8 cellular contexts compared by ENCODE assay signal in the genomic region with DNA sequence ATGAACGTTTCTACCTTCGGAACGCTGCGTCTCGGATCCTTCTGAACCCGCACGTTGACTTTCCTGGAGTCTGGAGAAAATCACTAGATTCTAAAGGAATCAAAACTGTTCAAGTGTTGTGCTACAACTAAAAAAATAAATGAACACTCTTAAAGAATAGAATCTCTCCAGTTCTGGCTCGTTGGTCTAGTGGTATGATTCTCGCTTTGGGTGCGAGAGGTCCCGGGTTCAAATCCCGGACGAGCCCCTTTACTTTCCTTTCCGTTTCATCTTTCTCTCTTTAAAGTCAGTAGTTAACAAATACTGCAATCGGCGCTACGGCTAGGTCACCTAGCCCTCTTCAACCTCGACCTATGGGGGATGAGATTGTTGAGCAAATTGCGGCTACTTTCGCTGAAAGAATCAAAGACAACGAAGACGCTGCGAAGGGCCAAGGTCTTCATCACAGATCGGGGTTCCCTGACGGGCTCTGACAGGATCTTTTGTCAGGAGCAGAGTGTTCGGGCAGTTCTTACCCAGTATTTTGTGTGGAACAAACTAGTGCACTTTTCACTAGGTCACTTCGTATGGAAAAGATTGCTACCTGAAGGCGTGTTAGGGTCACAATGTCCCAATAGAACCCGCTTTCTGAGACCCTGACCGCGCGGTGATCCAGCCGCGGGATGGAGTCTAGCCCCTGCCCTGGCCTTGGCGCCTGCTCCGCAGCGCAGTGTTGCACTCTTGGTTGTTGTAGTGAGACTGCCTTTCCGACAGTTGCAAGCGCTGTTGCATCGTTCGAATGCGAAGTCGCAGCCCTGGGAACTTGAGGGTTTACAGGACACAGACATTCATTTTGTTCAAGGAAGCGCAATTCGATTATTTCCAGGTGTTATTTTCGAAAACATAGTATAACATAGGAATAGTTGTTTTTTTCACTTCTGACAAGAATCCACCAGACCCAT.
DNase-seq lines count a peak whose midpoint lies in the region; ATAC-seq and TF ChIP-seq lines count a peak whose summit lies in the region.

No MANE protein-coding gene starts in this region.

- H3K36me3 ChIP-seq in WERI-Rb-1: no peaks in the 10 kb centered on the region

- H3K4me3 ChIP-seq in WERI-Rb-1 (ENCODE audit: low read depth, low read length): no peak overlapping the region

- TF ChIP-seq CTCF in GM13977 (IDR thresholded peaks at IDR 0.05; ENCODE audit: extremely low read depth, insufficient read depth, missing control alignments) (no peak), WERI-Rb-1 (IDR thresholded peaks at IDR 0.05; ENCODE audit: low read depth, low read length) (no peak)

- peak; percentile 79 for DNase-seq in GM13977 (ENCODE audit: low spot score)
- DNase-seq in NCI-H2171 (lab: John Stamatoyannopoulos, UW): peak; percentile 67
- DNase-seq in ecto neural progenitor cell (ENCODE audit: low spot score): peak; percentile 80
- DNase-seq in medulla oblongata (ENCODE audit: extremely low spot score): peak; percentile 58
- DNase-seq in stimulated activated CD8-positive, alpha-beta memory T cell treated with anti-CD3 and anti-CD28 coated beads, Interleukin-4, amount 100 ng/mL, for 48 hours: peak; percentile 83
- DNase-seq in WERI-Rb-1: no peak

- ATAC-seq in HG02870 (IDR thresholded peaks at IDR 0.05; ENCODE audit: unreplicated experiment): peak; percentile 75
- peak; percentile 85 to 87 for ATAC-seq in activated CD4-positive, CD25-positive, alpha-beta regulatory T cell treated with anti-CD3 and anti-CD28 coated beads, Interleukin-2, amount 50 U/mL, for 24 hours

- in situ Hi-C loops in GM13977 (cut with MboI; ENCODE audit: low pct_unique_long_range_greater_than_20kb, low sequenced_read_pairs, unreplicated experiment): no loop called here

- H3K27me3 ChIP-seq in WERI-Rb-1 (ENCODE audit: insufficient read depth, low read depth, severe bottlenecking): peaks cover 93% of the 10 kb centered on the region

- peaks cover 16% of the 10 kb centered on the region for H3K9me3 ChIP-seq in WERI-Rb-1 (ENCODE audit: severe bottlenecking)

- H3K27ac ChIP-seq in WERI-Rb-1: no peak overlapping the region
